8 cellular contexts compared by ENCODE assay signal in genomic region chr5:92641031-92641962, GRCh38.
DNase-seq lines count a peak whose midpoint lies in the region; ATAC-seq, FAIRE-seq and TF ChIP-seq lines count a peak whose summit lies in the region.

No MANE protein-coding gene starts in this region.

- no peaks in the 10 kb centered on the region for H3K27me3 ChIP-seq in ovary

- 1 to 2% (median 2%) methylated on average over 10 of the region's 10 CpGs for WGBS in ovary, 3 donors

- no peaks in the 10 kb centered on the region for H3K4me1 ChIP-seq in ovary (ENCODE audit: insufficient read depth)

- no peaks in the 10 kb centered on the region for H3K9me3 ChIP-seq in ovary

- no peak overlapping the region for H3K27ac ChIP-seq in ovary

- H3K36me3 ChIP-seq in ovary = no peaks in the 10 kb centered on the region

- TF ChIP-seq EP300 in ovary (IDR thresholded peaks at IDR 0.05) = no peak

- DNase-seq in GM03348 (ENCODE audit: low spot score) (peak; percentile 12), NCI-H446 treated with DMSO at 0.1 percent for 48 hours (lab: John Stamatoyannopoulos, UW) (peak; percentile 74), ovary (peak in 3 of 5 donors; percentile 8 to 14 (median 14)), SKM-1 treated with dmso at 0.1 percent for 144 hours (lab: John Stamatoyannopoulos, UW; ENCODE audit: unreplicated experiment) (no peak), CD1c-positive myeloid dendritic cell (ENCODE audit: extremely low spot score) (no peak), T1000 (lab: John Stamatoyannopoulos, UW) (no peak)

- ATAC-seq in HG02678 (IDR thresholded peaks at IDR 0.05; ENCODE audit: unreplicated experiment) = no peak

- no peak for TF ChIP-seq CTCF in ovary (IDR thresholded peaks at IDR 0.05)

- intact Hi-C loops in ovary (cut with DNase I) = no loop called here

- TF ChIP-seq POLR2A in ovary (IDR thresholded peaks at IDR 0.05) = no peak

- H3K4me3 ChIP-seq in ovary = no peak overlapping the region

- FAIRE-seq in endometrium (lab: Jason Lieb, UNC) = peak; percentile 93

Comparison
In these comparisons a context has a peak if more than half of its experiments do, and no peak if none do; other contexts are left out.
1. DNase-seq: peak in GM03348 (single experiment), NCI-H446 treated with DMSO at 0.1 percent for 48 hours (single experiment) and ovary (3 of 5); none in SKM-1 treated with dmso at 0.1 percent for 144 hours (single experiment), CD1c-positive myeloid dendritic cell (single experiment) and T1000 (single experiment).